In genomic region chr10:31669367-31669766, GRCh38 we compare ENCODE assay signal across 19 cellular contexts.
DNase-seq lines count a peak whose midpoint lies in the region; ATAC-seq and TF ChIP-seq lines count a peak whose summit lies in the region.
"Had no signal": no experiment of that assay in that cellular context is flagged by ENCODE, and none has a peak within 500 bp of the region (broad histone marks: within the 10 kb centered on the region; RNA-seq: fewer than 3 reads in every experiment).

No MANE protein-coding gene starts in this region.

- no peaks in the 10 kb centered on the region for H3K4me1 Mint-ChIP-seq in activated T-cell treated with anti-CD3 and anti-CD28 coated beads, Interleukin-2, amount 50 U/mL, for 24 hours (ENCODE audit: low read depth)
- H3K4me1 Mint-ChIP-seq: activated naive CD4-positive, alpha-beta T cell treated with anti-CD3 and anti-CD28 coated beads, Interleukin-2, amount 50 U/mL, for 24 hours; CD8-positive, alpha-beta memory T cell; stimulated activated effector memory CD8-positive, alpha-beta T cell treated with anti-CD3 and anti-CD28 coated beads, Interleukin-12 subunit alpha, Interleukin-12 subunit beta, amount 100 ng/mL, for 72 hours had no signal

- intact Hi-C loops in head of caudate nucleus (cut with DNase I): no loop called here
- intact Hi-C loops in sciatic nerve (cut with DNase I): no loop called here

- peak; percentile 59 for ATAC-seq in sciatic nerve
- no peak for ATAC-seq in HG02610 (IDR thresholded peaks at IDR 0.05; ENCODE audit: unreplicated experiment)
- ATAC-seq: stimulated activated effector memory CD8-positive, alpha-beta T cell treated with anti-CD3 and anti-CD28 coated beads, Interleukin-12 subunit alpha, Interleukin-12 subunit beta, amount 100 ng/mL, for 72 hours had no signal

- H3K27ac Mint-ChIP-seq in activated T-cell treated with anti-CD3 and anti-CD28 coated beads, Interleukin-2, amount 50 U/mL, for 24 hours: no peak overlapping the region
- H3K27ac Mint-ChIP-seq: activated naive CD4-positive, alpha-beta T cell treated with anti-CD3 and anti-CD28 coated beads, Interleukin-2, amount 50 U/mL, for 24 hours; CD8-positive, alpha-beta memory T cell; stimulated activated effector memory CD8-positive, alpha-beta T cell treated with anti-CD3 and anti-CD28 coated beads, Interleukin-12 subunit alpha, Interleukin-12 subunit beta, amount 100 ng/mL, for 72 hours had no signal

- H3K4me3 Mint-ChIP-seq in activated T-cell treated with anti-CD3 and anti-CD28 coated beads, Interleukin-2, amount 50 U/mL, for 24 hours: no peak overlapping the region
- H3K4me3 Mint-ChIP-seq: activated naive CD4-positive, alpha-beta T cell treated with anti-CD3 and anti-CD28 coated beads, Interleukin-2, amount 50 U/mL, for 24 hours; CD8-positive, alpha-beta memory T cell; stimulated activated effector memory CD8-positive, alpha-beta T cell treated with anti-CD3 and anti-CD28 coated beads, Interleukin-12 subunit alpha, Interleukin-12 subunit beta, amount 100 ng/mL, for 72 hours had no signal

- H3K36me3 Mint-ChIP-seq in activated T-cell treated with anti-CD3 and anti-CD28 coated beads, Interleukin-2, amount 50 U/mL, for 24 hours (ENCODE audit: low read depth): no peaks in the 10 kb centered on the region
- H3K36me3 Mint-ChIP-seq: activated naive CD4-positive, alpha-beta T cell treated with anti-CD3 and anti-CD28 coated beads, Interleukin-2, amount 50 U/mL, for 24 hours; stimulated activated effector memory CD8-positive, alpha-beta T cell treated with anti-CD3 and anti-CD28 coated beads, Interleukin-12 subunit alpha, Interleukin-12 subunit beta, amount 100 ng/mL, for 72 hours had no signal

- no peak for TF ChIP-seq EP300 in Ishikawa (IDR thresholded peaks at IDR 0.05; ENCODE audit: borderline replicate concordance)

- H3K27me3 Mint-ChIP-seq in activated T-cell treated with anti-CD3 and anti-CD28 coated beads, Interleukin-2, amount 50 U/mL, for 24 hours: no peaks in the 10 kb centered on the region
- H3K27me3 Mint-ChIP-seq: activated naive CD4-positive, alpha-beta T cell treated with anti-CD3 and anti-CD28 coated beads, Interleukin-2, amount 50 U/mL, for 24 hours had no signal

- no peak for TF ChIP-seq RAD21 in Ishikawa (IDR thresholded peaks at IDR 0.05; ENCODE audit: low read depth)

- DNase-seq in anterior cingulate cortex (lab: John Stamatoyannopoulos, UW) (peak in 39 of 58 donors; percentile 4 to 79 (median 32)), head of caudate nucleus (peak in 29 of 42 donors; percentile 3 to 80 (median 46)), sciatic nerve (ENCODE audit: low spot score) (no peak), DMS114 treated with DMSO at 0.1 percent for 48 hours (lab: John Stamatoyannopoulos, UW; ENCODE audit: unreplicated experiment) (no peak), NCI-H2107 (lab: John Stamatoyannopoulos, UW) (no peak)
- no peak for DNase-seq in activated T-cell treated with anti-CD3 and anti-CD28 coated beads, Interleukin-2, amount 50 U/mL, for 24 hours
- DNase-seq: activated CD4-positive, CD25-positive, alpha-beta regulatory T cell treated with anti-CD3 and anti-CD28 coated beads, Interleukin-2, amount 50 U/mL, for 72 hours; CD8-positive, alpha-beta memory T cell; colonic mucosa; DMS79 treated with DMSO at 0.1 percent for 48 hours; Kasumi-1; NCI-H1092 treated with DMSO at 0.1 percent for 48 hours; NCI-H2081 treated with DMSO at 0.1 percent for 48 hours; NCI-H526; SW 1271 had no signal

- H3K9me3 Mint-ChIP-seq in activated T-cell treated with anti-CD3 and anti-CD28 coated beads, Interleukin-2, amount 50 U/mL, for 24 hours: no peaks in the 10 kb centered on the region

TF ChIP-seq in Ishikawa, 13 proteins besides CTCF, POLR2A, EP300 and RAD21:
- TF ChIP-seq TCF12 (IDR thresholded peaks at IDR 0.05; ENCODE audit: low read depth) (no peak), FOXM1 (IDR thresholded peaks at IDR 0.05; ENCODE audit: borderline replicate concordance, low read depth) (peak; percentile 22; the same call in 1 of the 2 replicates)

Comparison
In these comparisons a context has a peak if more than half of its experiments do, and no peak if none do; other contexts are left out.
1. DNase-seq: peak in anterior cingulate cortex (39 of 58) and head of caudate nucleus (29 of 42); none in sciatic nerve (single experiment), activated T-cell treated with anti-CD3 and anti-CD28 coated beads, Interleukin-2, amount 50 U/mL, for 24 hours (single experiment), DMS114 treated with DMSO at 0.1 percent for 48 hours (single experiment) and NCI-H2107 (single experiment).